ENCODE assay signal across 18 cellular contexts in the genomic region with DNA sequence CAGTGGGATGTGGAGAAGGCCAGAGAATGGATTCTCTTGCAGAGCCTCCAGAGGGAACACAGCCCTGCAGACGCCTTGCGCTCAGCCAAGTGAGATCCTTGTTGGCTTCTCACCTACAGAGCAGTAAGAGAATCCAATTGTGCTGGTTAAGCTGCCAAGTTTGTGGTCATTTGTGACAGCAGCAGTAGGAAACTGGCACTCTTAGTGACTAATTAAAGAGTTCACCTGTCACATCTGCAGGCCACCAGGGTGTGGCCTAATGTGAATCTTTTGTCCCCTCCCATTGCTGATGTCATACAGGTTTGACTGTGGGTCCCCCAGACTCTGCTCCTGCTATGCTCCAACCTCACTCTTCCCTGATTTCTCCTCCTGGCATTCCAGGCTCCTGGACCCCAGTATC.
"Had no signal": no experiment of that assay in that cellular context is flagged by ENCODE, and none has a peak within 500 bp of the region (broad histone marks: within the 10 kb centered on the region; RNA-seq: fewer than 3 reads in every experiment).

No MANE protein-coding gene starts in this region.

- H3K4me3 Mint-ChIP-seq: activated naive CD4-positive, alpha-beta T cell treated with anti-CD3 and anti-CD28 coated beads for 36 hours; effector memory CD8-positive, alpha-beta T cell; neural crest cell; stimulated activated effector memory CD8-positive, alpha-beta T cell treated with anti-CD3 and anti-CD28 coated beads, Interleukin-12 subunit alpha, Interleukin-12 subunit beta, amount 100 ng/mL, for 72 hours had no signal

- DNase-seq: activated CD4-positive, alpha-beta T cell treated with anti-CD3 and anti-CD28 coated beads for 48 hours; activated CD8-positive, alpha-beta memory T cell treated with anti-CD3 and anti-CD28 coated beads for 24 hours; activated naive CD4-positive, alpha-beta T cell treated with anti-CD3 and anti-CD28 coated beads for 36 hours; adrenal gland; caudate nucleus; effector memory CD8-positive, alpha-beta T cell; kidney; left ventricle myocardium superior; mesenchymal stem cell; uterus had no signal

- H3K27me3 ChIP-seq: adrenal gland, gastroesophageal sphincter, right atrium auricular region, uterus had no signal

- H3K4me1 Mint-ChIP-seq: neural crest cell; stimulated activated effector memory CD8-positive, alpha-beta T cell treated with anti-CD3 and anti-CD28 coated beads, Interleukin-12 subunit alpha, Interleukin-12 subunit beta, amount 100 ng/mL, for 72 hours had no signal

- H3K36me3 ChIP-seq: adrenal gland, gastroesophageal sphincter, right atrium auricular region, tibial artery, uterus had no signal

- H3K9me3 ChIP-seq: adrenal gland, right atrium auricular region, tibial artery, uterus had no signal

- H3K27ac Mint-ChIP-seq: activated naive CD4-positive, alpha-beta T cell treated with anti-CD3 and anti-CD28 coated beads for 36 hours; effector memory CD8-positive, alpha-beta T cell; stimulated activated effector memory CD8-positive, alpha-beta T cell treated with anti-CD3 and anti-CD28 coated beads, Interleukin-12 subunit alpha, Interleukin-12 subunit beta, amount 100 ng/mL, for 72 hours had no signal

- H3K4me2 ChIP-seq: smooth muscle cell had no signal

- H3K27ac ChIP-seq: adrenal gland, epithelial cell of prostate, gastroesophageal sphincter, parathyroid adenoma, right atrium auricular region, tibial artery, uterus had no signal

- H2AFZ ChIP-seq: parathyroid adenoma had no signal

- H3K9me3 Mint-ChIP-seq: activated naive CD4-positive, alpha-beta T cell treated with anti-CD3 and anti-CD28 coated beads for 36 hours; effector memory CD8-positive, alpha-beta T cell; stimulated activated effector memory CD8-positive, alpha-beta T cell treated with anti-CD3 and anti-CD28 coated beads, Interleukin-12 subunit alpha, Interleukin-12 subunit beta, amount 100 ng/mL, for 72 hours had no signal

- H3K36me3 Mint-ChIP-seq: stimulated activated effector memory CD8-positive, alpha-beta T cell treated with anti-CD3 and anti-CD28 coated beads, Interleukin-12 subunit alpha, Interleukin-12 subunit beta, amount 100 ng/mL, for 72 hours had no signal

- H3K9ac ChIP-seq: parathyroid adenoma had no signal

- H3K4me3 ChIP-seq: adrenal gland, gastroesophageal sphincter, right atrium auricular region, smooth muscle cell, tibial artery, uterus had no signal

- H3K79me2 ChIP-seq: parathyroid adenoma had no signal

- H3K4me1 ChIP-seq: adrenal gland, gastroesophageal sphincter, parathyroid adenoma, right atrium auricular region, tibial artery, uterus had no signal
